Comparison of ENCODE assay signal across 7 cellular contexts in the genomic region with DNA sequence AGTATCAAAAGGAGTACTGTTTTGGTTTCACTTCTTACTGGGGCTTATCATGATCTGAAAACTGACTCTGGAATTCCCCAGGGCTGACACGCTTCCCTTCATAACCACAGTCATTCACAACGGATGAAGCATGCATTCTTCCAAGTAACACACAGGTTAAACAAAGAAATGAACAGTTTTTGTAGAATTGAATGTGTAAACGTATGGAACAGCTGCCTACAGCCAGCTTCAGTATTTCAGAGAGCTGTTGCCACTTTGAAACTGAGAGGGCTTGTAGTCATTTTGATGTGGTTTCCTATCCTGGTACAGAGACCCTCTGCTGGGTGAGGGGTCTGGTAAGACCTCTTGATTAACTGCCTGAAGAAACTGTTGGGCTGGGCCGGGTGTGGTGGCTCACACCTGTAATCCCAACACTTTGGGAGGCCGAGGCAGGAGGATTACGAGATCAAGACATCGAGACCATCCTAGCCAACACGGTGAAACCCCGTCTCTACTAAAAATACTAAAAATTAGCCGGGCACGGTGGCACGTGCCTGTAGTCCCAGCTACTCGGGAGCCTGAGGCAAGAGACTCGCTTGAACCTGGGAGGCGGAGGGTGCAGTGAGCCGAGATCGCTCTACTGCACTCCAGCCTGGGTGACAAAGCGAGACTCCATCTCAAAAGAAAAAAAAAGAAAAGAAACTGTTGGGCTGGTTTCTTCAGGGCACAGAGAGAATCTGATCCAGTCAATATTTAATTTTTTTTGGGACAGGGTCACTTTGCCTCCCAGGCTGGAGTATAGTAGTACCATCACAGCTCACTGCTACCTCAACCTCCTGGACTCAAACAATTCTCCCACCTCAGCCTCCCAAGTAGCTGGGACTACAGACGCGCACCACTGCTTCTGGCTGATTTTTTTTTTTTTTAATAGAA. TPM values are rescaled to one million over a fixed set of nuclear protein-coding genes. Genes with fewer than 3 reads are reported as not detected.
DNase-seq lines count a peak whose midpoint lies in the region; ATAC-seq and TF ChIP-seq lines count a peak whose summit lies in the region.

No MANE protein-coding gene starts in this region.

- H3K4me3 ChIP-seq in fibroblast of the aortic adventitia (ENCODE audit: low read depth, low read length): no peak overlapping the region

- peaks cover 23 to 56% (median 44%) of the 10 kb centered on the region in 3 donors for H3K4me1 Mint-ChIP-seq in IgD-negative memory B cell

- peak overlapping the region; percentile 86 to 95 (median 92) for H3K4me3 Mint-ChIP-seq in IgD-negative memory B cell

- H3K36me3 Mint-ChIP-seq in IgD-negative memory B cell: no peaks in the 10 kb centered on the region

- ATAC-seq in GM18858 (IDR thresholded peaks at IDR 0.05; ENCODE audit: unreplicated experiment): peak; percentile 39

- H3K27ac Mint-ChIP-seq in IgD-negative memory B cell: peak overlapping the region; percentile 67 to 95 (median 95)

- H3K9me3 Mint-ChIP-seq in IgD-negative memory B cell: no peaks in the 10 kb centered on the region

- TF ChIP-seq CTCF in fibroblast of the aortic adventitia (IDR thresholded peaks at IDR 0.05; ENCODE audit: insufficient read depth, low read length): no peak

- DNase-seq in activated CD4-positive, alpha-beta T cell treated with anti-CD3 and anti-CD28 coated beads, Interleukin-2, amount 50 U/mL, for 1 hour: peak; percentile 23
- DNase-seq in fibroblast of the aortic adventitia (ENCODE audit: low read depth): peak; percentile 90
- DNase-seq in stimulated activated CD4-positive, alpha-beta T cell treated with anti-CD3 and anti-CD28 coated beads, TNF-alpha, amount 100 ng/mL, for 1 hour (ENCODE audit: low read depth in 3 of 3, low spot score in 1 of 3): peak; percentile 23 to 35 (median 28)
- no peak for DNase-seq in posterior vena cava (ENCODE audit: low spot score)
- no peak for DNase-seq in D341Med (ENCODE audit: low spot score)

- H3K27me3 Mint-ChIP-seq in IgD-negative memory B cell: no peaks in the 10 kb centered on the region

- intact Hi-C loops in posterior vena cava (cut with DNase I): no loop called here

RNA-seq across cellular contexts. Expression of a gene that starts 4.7 kb away (rescaled TPM):
- 4.9 TPM for polyA plus RNA-seq in IgD-negative memory B cell
- total RNA-seq in fibroblast of the aortic adventitia (ENCODE audit: low replicate concordance): 0.18 and 1.2 TPM in 2 replicates
- 1 to 10 TPM; 1.8 to 2.0 TPM for total RNA-seq in posterior vena cava

RNA-seq across cellular contexts. Expression of a gene that starts 43.8 kb away (rescaled TPM):
- polyA plus RNA-seq in IgD-negative memory B cell: 708 TPM
- total RNA-seq in fibroblast of the aortic adventitia (ENCODE audit: low replicate concordance): 141 and 234 TPM in 2 replicates
- 100 to 1,000 TPM; 269 to 275 TPM for total RNA-seq in posterior vena cava

RNA-seq across cellular contexts. Expression of a gene that starts 44.8 kb away (rescaled TPM):
- 68.7 TPM for polyA plus RNA-seq in IgD-negative memory B cell
- total RNA-seq in fibroblast of the aortic adventitia (ENCODE audit: low replicate concordance) (160 and 225 TPM in 2 replicates), posterior vena cava (10 to 100 TPM; 74.2 to 94.8 TPM)

Comparison
In these comparisons a context has a peak if more than half of its experiments do, and no peak if none do; other contexts are left out.
1. DNase-seq: peak in activated CD4-positive, alpha-beta T cell treated with anti-CD3 and anti-CD28 coated beads, Interleukin-2, amount 50 U/mL, for 1 hour (single experiment), fibroblast of the aortic adventitia (single experiment) and stimulated activated CD4-positive, alpha-beta T cell treated with anti-CD3 and anti-CD28 coated beads, TNF-alpha, amount 100 ng/mL, for 1 hour (3 of 3); none in posterior vena cava (single experiment) and D341Med (single experiment).